29 cellular contexts compared by ENCODE assay signal in genomic region chr3:108507887-108508286, GRCh38. TPM values are rescaled to one million over a fixed set of nuclear protein-coding genes. Genes with fewer than 3 reads are reported as not detected.
"Had no signal": no experiment of that assay in that cellular context is flagged by ENCODE, and none has a peak within 500 bp of the region (broad histone marks: within the 10 kb centered on the region; RNA-seq: fewer than 3 reads in every experiment).

No MANE protein-coding gene starts in this region.

- H3K4me1 ChIP-seq: right atrium auricular region, right lobe of liver, stomach, testis, thyroid gland, transverse colon, upper lobe of left lung had no signal

- DNase-seq: islet precursor cell; left ventricle myocardium inferior; mesendoderm; naive B cell; natural killer cell; nephron progenitor cell; occipital lobe; ovary; right lobe of liver; stimulated activated CD4-positive, alpha-beta T cell treated with anti-CD3 and anti-CD28 coated beads, Interleukin-1b, Interleukin-23, amount 100 ng/mL, for 48 hours; stimulated activated CD4-positive, alpha-beta T cell treated with anti-CD3 and anti-CD28 coated beads, Interleukin-2, amount 100 ng/mL, for 48 hours; stimulated activated CD4-positive, alpha-beta T cell treated with anti-CD3 and anti-CD28 coated beads, Interleukin-4, amount 100 ng/mL, for 4 hours; stimulated activated CD8-positive, alpha-beta memory T cell treated with anti-CD3 and anti-CD28 coated beads, Interleukin-4, amount 100 ng/mL, for 48 hours; stimulated activated naive B cell treated with anti-CD40 and anti-IgM and Interleukin-4, amounts not matched to agents 10 μg/mL and 1 μg/mL and 100 μg/mL, for 72 hours; stimulated activated naive CD8-positive, alpha-beta T cell treated with anti-CD3 and anti-CD28 coated beads, Interleukin-15, Interleukin-2, amounts not matched to agents 100 U/mL and 50 U/mL, for 24 hours; stomach; testis; thyroid gland; transverse colon; upper lobe of left lung had no signal

- H3K27ac ChIP-seq: left ventricle myocardium inferior, neural progenitor cell, neutrophil, ovary, right atrium auricular region, right lobe of liver, stomach, testis, thyroid gland, transverse colon, upper lobe of left lung, vagina had no signal

- H3K4me3 ChIP-seq: left ventricle myocardium inferior, lung, neural progenitor cell, ovary, right atrium auricular region, right lobe of liver, smooth muscle cell, stomach, testis, thyroid gland, transverse colon, upper lobe of left lung, vagina had no signal

- H2AFZ ChIP-seq: neural progenitor cell had no signal

- H3K9me3 ChIP-seq: left ventricle myocardium inferior, neutrophil, ovary, right atrium auricular region, right lobe of liver, stomach, testis, thyroid gland, transverse colon, upper lobe of left lung, vagina had no signal

- H3K27me3 ChIP-seq: neural progenitor cell, neutrophil, ovary, right atrium auricular region, right lobe of liver, stomach, testis, thyroid gland, transverse colon, upper lobe of left lung, vagina had no signal

- ATAC-seq: natural killer cell; right lobe of liver; stimulated activated naive B cell treated with anti-CD40 and anti-IgM and Interleukin-4, amounts not matched to agents 10 μg/mL and 1 μg/mL and 100 μg/mL, for 72 hours; stimulated activated naive CD8-positive, alpha-beta T cell treated with anti-CD3 and anti-CD28 coated beads, Interleukin-15, Interleukin-2, amounts not matched to agents 100 U/mL and 50 U/mL, for 24 hours had no signal

- H3K36me3 ChIP-seq: left ventricle myocardium inferior, neural progenitor cell, neutrophil, ovary, right atrium auricular region, right lobe of liver, stomach, thyroid gland, transverse colon, upper lobe of left lung, vagina had no signal

- H3K4me2 ChIP-seq: neural progenitor cell, smooth muscle cell had no signal

- H3K27me3 Mint-ChIP-seq: progenitor cell of endocrine pancreas; stimulated activated naive B cell treated with anti-CD40 and anti-IgM and Interleukin-4, amounts not matched to agents 10 μg/mL and 1 μg/mL and 100 μg/mL, for 72 hours had no signal

- H3K9ac ChIP-seq: neural progenitor cell had no signal

- H3K4me1 Mint-ChIP-seq: mesothelial cell of epicardium, naive B cell, natural killer cell, nephron progenitor cell had no signal

- H3K36me3 Mint-ChIP-seq: mesothelial cell of epicardium; naive B cell; natural killer cell; neural progenitor cell; stimulated activated naive B cell treated with anti-CD40 and anti-IgM and Interleukin-4, amounts not matched to agents 10 μg/mL and 1 μg/mL and 100 μg/mL, for 72 hours had no signal

- H3K9me3 Mint-ChIP-seq: natural killer cell; nephron progenitor cell; neural progenitor cell; stimulated activated naive B cell treated with anti-CD40 and anti-IgM and Interleukin-4, amounts not matched to agents 10 μg/mL and 1 μg/mL and 100 μg/mL, for 72 hours had no signal

- H3K4me3 Mint-ChIP-seq: mesothelial cell of epicardium; naive B cell; natural killer cell; nephron progenitor cell; neural progenitor cell; stimulated activated naive B cell treated with anti-CD40 and anti-IgM and Interleukin-4, amounts not matched to agents 10 μg/mL and 1 μg/mL and 100 μg/mL, for 72 hours had no signal

- H3K27ac Mint-ChIP-seq: mesothelial cell of epicardium; naive B cell; natural killer cell; nephron progenitor cell; neural progenitor cell; stimulated activated naive B cell treated with anti-CD40 and anti-IgM and Interleukin-4, amounts not matched to agents 10 μg/mL and 1 μg/mL and 100 μg/mL, for 72 hours had no signal

RNA-seq across cellular contexts. Expression of gene MYH15, which starts 2.5 kb away (rescaled TPM):
- total RNA-seq: kidney epithelial cell, right lobe of liver, vagina had no signal
- polyA plus RNA-seq: smooth muscle cell had no signal
